In genomic region chr3:13556214-13556613, GRCh38 we compare ENCODE assay signal across 1 cellular context.
TF ChIP-seq lines count a peak whose summit lies in the region.

No MANE protein-coding gene starts in this region.

TF ChIP-seq in H1, 55 proteins besides CTCF, POLR2A, EP300 and RAD21:
- TF ChIP-seq GABPA (IDR thresholded peaks at IDR 0.05; ENCODE audit: borderline replicate concordance, insufficient read depth, low read length): no peak
- no peak for TF ChIP-seq CHD2 (IDR thresholded peaks at IDR 0.05; ENCODE audit: low read length)
- TF ChIP-seq CHD7 (IDR thresholded peaks at IDR 0.05; ENCODE audit: insufficient replicate concordance, low read length): no peak
- TF ChIP-seq SP4 (IDR thresholded peaks at IDR 0.05; ENCODE audit: low read length): no peak
- no peak for TF ChIP-seq BCL11A (IDR thresholded peaks at IDR 0.05; ENCODE audit: low read depth in 2 of 2, low read length in 2 of 2)
- TF ChIP-seq POLR2AphosphoS5 (IDR thresholded peaks at IDR 0.05; ENCODE audit: low read depth, low read length): no peak
- TF ChIP-seq CHD1 (IDR thresholded peaks at IDR 0.05; ENCODE audit: low read depth, low read length): no peak
- TF ChIP-seq NANOG (IDR thresholded peaks at IDR 0.05; ENCODE audit: insufficient read depth, low read depth, low read length, poor library complexity, severe bottlenecking): no peak
- no peak for TF ChIP-seq SAP30 (IDR thresholded peaks at IDR 0.05; ENCODE audit: insufficient read depth, insufficient replicate concordance, low read length)
- TF ChIP-seq BACH1 (IDR thresholded peaks at IDR 0.05; ENCODE audit: low read length): no peak
